Comparison of ENCODE assay signal across 8 cellular contexts in genomic region chr18:48947102-48947501, GRCh38. TPM values are rescaled to one million over a fixed set of nuclear protein-coding genes. Genes with fewer than 3 reads are reported as not detected.
A peak's percentile ranks its signal among the peaks of the same experiment; 100 is the strongest.
DNase-seq lines count a peak whose midpoint lies in the region; ATAC-seq, FAIRE-seq and TF ChIP-seq lines count a peak whose summit lies in the region.

No MANE protein-coding gene starts in this region.

- H3K27me3 ChIP-seq in astrocyte (ENCODE audit: insufficient read depth, low read length) (no peaks in the 10 kb centered on the region), right lobe of liver (no peaks in the 10 kb centered on the region)

- TF ChIP-seq POLR2A in right lobe of liver (IDR thresholded peaks at IDR 0.05), result no peak

- peak overlapping the region; percentile 100 for H3K4me2 ChIP-seq in astrocyte (ENCODE audit: low read length)

- 13% methylated on average over 10 of the region's 10 CpGs for WGBS in right lobe of liver (ENCODE audit: insufficient coverage, low coverage, low lambda C conversion rate, missing lambda C conversion rate)

- peak overlapping the region; percentile 89 for H3K27ac ChIP-seq in astrocyte (ENCODE audit: low read depth, low read length)
- H3K27ac ChIP-seq in right lobe of liver, result peak overlapping the region; percentile 73 to 97 (median 91)

- no peak overlapping the region for H2AFZ ChIP-seq in astrocyte (ENCODE audit: low read depth, low read length)

- peaks cover 88% of the 10 kb centered on the region for H4K20me1 ChIP-seq in astrocyte (ENCODE audit: insufficient read depth, low read length)

- no peak for DNase-seq in activated naive CD4-positive, alpha-beta T cell treated with anti-CD3 and anti-CD28 coated beads for 36 hours
- no peak for DNase-seq in activated naive CD4-positive, alpha-beta T cell treated with Interleukin-2 at 50 U/mL for 16 hours
- DNase-seq in astrocyte (ENCODE audit: low read depth) (no peak), right lobe of liver (no peak), type B pancreatic cell (ENCODE audit: extremely low spot score, unreplicated experiment) (no peak), cortex of kidney (lab: John Stamatoyannopoulos, UW) (no peak)

- CTCF ChIA-PET in activated naive CD4-positive, alpha-beta T cell treated with anti-CD3 and anti-CD28 coated beads for 36 hours (lab: Charles Lee), result interaction anchor here (0.6 kb wide), 1 partner anchor 38 kb away, joined by 4 read pairs; no protein-coding TSS in a partner anchor

- peaks cover 58% of the 10 kb centered on the region for H3K4me1 Mint-ChIP-seq in activated naive CD4-positive, alpha-beta T cell treated with anti-CD3 and anti-CD28 coated beads for 36 hours (ENCODE audit: low read depth)
- peaks cover 39% of the 10 kb centered on the region for H3K4me1 Mint-ChIP-seq in astrocyte (ENCODE audit: low read depth, unreplicated experiment)
- peaks cover 61% of the 10 kb centered on the region for H3K4me1 Mint-ChIP-seq in type B pancreatic cell (ENCODE audit: unreplicated experiment)

- TF ChIP-seq CTCF in astrocyte (IDR thresholded peaks at IDR 0.05; ENCODE audit: insufficient read depth, low read depth, low read length), result no peak
- no peak for TF ChIP-seq CTCF in right lobe of liver (IDR thresholded peaks at IDR 0.05)
- no peak for TF ChIP-seq CTCF in type B pancreatic cell (conservative IDR thresholded peaks at IDR 0.05)

- H3K9ac ChIP-seq in astrocyte (ENCODE audit: low read length), result peak overlapping the region; percentile 97

- peaks cover 96% of the 10 kb centered on the region for H3K79me2 ChIP-seq in astrocyte (ENCODE audit: insufficient read depth, low read length)

- ATAC-seq in right lobe of liver (no peak), esophagus mucosa (no peak), GM19351 (IDR thresholded peaks at IDR 0.05; ENCODE audit: unreplicated experiment) (no peak)

- no peaks in the 10 kb centered on the region for H3K9me3 Mint-ChIP-seq in activated naive CD4-positive, alpha-beta T cell treated with anti-CD3 and anti-CD28 coated beads for 36 hours
- no peaks in the 10 kb centered on the region for H3K9me3 Mint-ChIP-seq in astrocyte (ENCODE audit: unreplicated experiment)
- H3K9me3 Mint-ChIP-seq in type B pancreatic cell, result no peaks in the 10 kb centered on the region

- no peak overlapping the region for H3K27ac Mint-ChIP-seq in activated naive CD4-positive, alpha-beta T cell treated with anti-CD3 and anti-CD28 coated beads for 36 hours
- H3K27ac Mint-ChIP-seq in astrocyte (ENCODE audit: unreplicated experiment) (peak overlapping the region; percentile 98), type B pancreatic cell (peak overlapping the region; percentile 77)

- no peaks in the 10 kb centered on the region for H3K9me3 ChIP-seq in astrocyte (ENCODE audit: insufficient read depth, low read depth, low read length)
- H3K9me3 ChIP-seq in right lobe of liver, result no peaks in the 10 kb centered on the region

- no peaks in the 10 kb centered on the region for H3K27me3 Mint-ChIP-seq in activated naive CD4-positive, alpha-beta T cell treated with anti-CD3 and anti-CD28 coated beads for 36 hours (ENCODE audit: low read depth)
- no peaks in the 10 kb centered on the region for H3K27me3 Mint-ChIP-seq in astrocyte (ENCODE audit: low read depth, unreplicated experiment)
- no peaks in the 10 kb centered on the region for H3K27me3 Mint-ChIP-seq in type B pancreatic cell

- peak overlapping the region; percentile 84 for H3K4me3 Mint-ChIP-seq in activated naive CD4-positive, alpha-beta T cell treated with anti-CD3 and anti-CD28 coated beads for 36 hours
- H3K4me3 Mint-ChIP-seq in astrocyte (ENCODE audit: unreplicated experiment) (peak overlapping the region; percentile 96), type B pancreatic cell (peak overlapping the region; percentile 91)

- H3K36me3 Mint-ChIP-seq in activated naive CD4-positive, alpha-beta T cell treated with anti-CD3 and anti-CD28 coated beads for 36 hours (ENCODE audit: low read depth), result peaks cover 13% of the 10 kb centered on the region
- peaks cover 49% of the 10 kb centered on the region for H3K36me3 Mint-ChIP-seq in astrocyte (ENCODE audit: low read depth, unreplicated experiment)
- peaks cover 36% of the 10 kb centered on the region for H3K36me3 Mint-ChIP-seq in type B pancreatic cell

- FAIRE-seq in astrocyte (lab: Jason Lieb, UNC), result no peak

- H3K36me3 ChIP-seq in astrocyte (ENCODE audit: insufficient read depth, low read length), result peaks cover 41% of the 10 kb centered on the region
- no peaks in the 10 kb centered on the region for H3K36me3 ChIP-seq in right lobe of liver

- intact Hi-C loops in activated naive CD4-positive, alpha-beta T cell treated with anti-CD3 and anti-CD28 coated beads for 36 hours (cut with micrococcal nuclease), result loop anchor here (5.0 to 10.0 kb wide), 3 partner anchors 220 to 468 kb away; partner anchors contain the start of gene CTIF
- intact Hi-C loops in right lobe of liver (cut with DNase I), result loop anchor here in 1 of 2 donors (10.0 kb wide), 1 partner anchor 162 kb away; no protein-coding TSS in a partner anchor

- peaks cover 60% of the 10 kb centered on the region for H3K4me1 ChIP-seq in astrocyte (ENCODE audit: insufficient read depth, low read length)
- H3K4me1 ChIP-seq in right lobe of liver, result peaks cover 0 to 58% (median 24%) of the 10 kb centered on the region in 4 donors

- H3K4me3 ChIP-seq in astrocyte (ENCODE audit: insufficient read depth, low read depth, low read length) (peak overlapping the region; percentile 99), right lobe of liver (peak overlapping the region; percentile 77 to 92 (median 79))

RNA-seq across cellular contexts. Expression of gene SMAD7, which starts 3.7 kb away (rescaled TPM):
- 1 to 10 TPM; 5.9 to 7.0 TPM for total RNA-seq in activated naive CD4-positive, alpha-beta T cell treated with anti-CD3 and anti-CD28 coated beads for 36 hours
- 62.9 and 76.2 TPM in 2 replicates for total RNA-seq in astrocyte
- 10 to 100 TPM in 4 of 6 experiments, 1 to 10 TPM in 2; 8.2 to 13.5 (median 11.0) TPM for total RNA-seq in right lobe of liver
- 17.8 and 30.9 TPM in 2 replicates for total RNA-seq in type B pancreatic cell (ENCODE audit: low replicate concordance)
- total RNA-seq in esophagus mucosa, result 3.7 TPM
